8 cellular contexts compared by ENCODE assay signal in genomic region chr10:110530131-110530831, GRCh38. TPM values are rescaled to one million over a fixed set of nuclear protein-coding genes. Genes with fewer than 3 reads are reported as not detected.
A peak's percentile ranks its signal among the peaks of the same experiment; 100 is the strongest.
DNase-seq lines count a peak whose midpoint lies in the region; ATAC-seq and TF ChIP-seq lines count a peak whose summit lies in the region.

No MANE protein-coding gene starts in this region.

- peaks cover 16% of the 10 kb centered on the region for H3F3A ChIP-seq in smooth muscle cell (ENCODE audit: low read depth)

- H3K27me3 ChIP-seq in right atrium auricular region (no peaks in the 10 kb centered on the region), smooth muscle cell (ENCODE audit: low read depth) (no peaks in the 10 kb centered on the region)

- H3K36me3 Mint-ChIP-seq in activated naive CD8-positive, alpha-beta T cell treated with anti-CD3 and anti-CD28 coated beads for 36 hours = no peaks in the 10 kb centered on the region

- H3K9me3 ChIP-seq in right atrium auricular region (no peaks in the 10 kb centered on the region), smooth muscle cell (replicated peaks; ENCODE audit: low read depth) (no peaks in the 10 kb centered on the region)

- TF ChIP-seq CTCF in right atrium auricular region (IDR thresholded peaks at IDR 0.05) (no peak), smooth muscle cell (IDR thresholded peaks at IDR 0.05; ENCODE audit: borderline replicate concordance, insufficient read depth, poor library complexity, severe bottlenecking) (no peak)

- peaks cover 7% of the 10 kb centered on the region for H3K27me3 Mint-ChIP-seq in activated naive CD8-positive, alpha-beta T cell treated with anti-CD3 and anti-CD28 coated beads for 36 hours

- H3K4me1 ChIP-seq in right atrium auricular region (peaks cover 0 to 13% of the 10 kb centered on the region in 2 donors), smooth muscle cell (ENCODE audit: low read depth) (peaks cover 12% of the 10 kb centered on the region)

- H3K36me3 ChIP-seq in right atrium auricular region (no peaks in the 10 kb centered on the region), smooth muscle cell (ENCODE audit: low read depth) (no peaks in the 10 kb centered on the region)

- WGBS in smooth muscle cell (ENCODE audit: low lambda C conversion rate) = 5% methylated on average over 34 of the region's 35 CpGs

- DNase-seq in 8988T (peak; percentile 49), right atrium auricular region (ENCODE audit: low spot score) (no peak), smooth muscle cell (lab: John Stamatoyannopoulos, UW; ENCODE audit: unreplicated experiment) (no peak), pons (ENCODE audit: low spot score) (no peak)
- peak; percentile 38 for DNase-seq in activated naive CD8-positive, alpha-beta T cell treated with anti-CD3 and anti-CD28 coated beads for 36 hours

- peak overlapping the region; percentile 91 for H3K27ac Mint-ChIP-seq in activated naive CD8-positive, alpha-beta T cell treated with anti-CD3 and anti-CD28 coated beads for 36 hours

- peak overlapping the region; percentile 85 for H3K4me2 ChIP-seq in smooth muscle cell

- no peaks in the 10 kb centered on the region for H3K79me2 ChIP-seq in smooth muscle cell (ENCODE audit: low read depth)

- peaks cover 58% of the 10 kb centered on the region for H3K4me1 Mint-ChIP-seq in activated naive CD8-positive, alpha-beta T cell treated with anti-CD3 and anti-CD28 coated beads for 36 hours

- no peaks in the 10 kb centered on the region for H4K20me1 ChIP-seq in smooth muscle cell (ENCODE audit: low read depth)

- peak; percentile 5 for ATAC-seq in GM21381 (IDR thresholded peaks at IDR 0.05; ENCODE audit: unreplicated experiment)
- no peak for ATAC-seq in GM18505 (IDR thresholded peaks at IDR 0.05; ENCODE audit: unreplicated experiment)
- no peak for ATAC-seq in GM21717 (IDR thresholded peaks at IDR 0.05; ENCODE audit: unreplicated experiment)

- H3K27ac ChIP-seq in right atrium auricular region (no peak overlapping the region), smooth muscle cell (ENCODE audit: low read depth) (no peak overlapping the region)

- H3K4me3 ChIP-seq in right atrium auricular region (peak overlapping the region; percentile 8 to 31), smooth muscle cell (peak overlapping the region; percentile 42)

- no peaks in the 10 kb centered on the region for H3K9me3 Mint-ChIP-seq in activated naive CD8-positive, alpha-beta T cell treated with anti-CD3 and anti-CD28 coated beads for 36 hours

- H3K9ac ChIP-seq in smooth muscle cell (ENCODE audit: low read depth) = no peak overlapping the region

- no peak overlapping the region for H3K4me3 Mint-ChIP-seq in activated naive CD8-positive, alpha-beta T cell treated with anti-CD3 and anti-CD28 coated beads for 36 hours

- H2AFZ ChIP-seq in smooth muscle cell (ENCODE audit: low read depth) = peak overlapping the region; percentile 17

- no peak for TF ChIP-seq POLR2A in GM18505 (IDR thresholded peaks at IDR 0.05; ENCODE audit: borderline replicate concordance, extremely low read depth, insufficient read depth, insufficient read length)

RNA-seq across cellular contexts. Expression of gene DUSP5, which starts 32.6 kb away (rescaled TPM):
- total RNA-seq in activated naive CD8-positive, alpha-beta T cell treated with anti-CD3 and anti-CD28 coated beads for 36 hours = 10 to 100 TPM; 30.1 to 31.4 TPM
- total RNA-seq in right atrium auricular region (10 to 100 TPM; 17.8 to 28.4 TPM), smooth muscle cell (22.7 and 23.6 TPM in 2 replicates)
- 13.6 and 22.6 TPM in 2 replicates for polyA plus RNA-seq in smooth muscle cell

RNA-seq across cellular contexts. Expression of gene SMC3, which starts 37.2 kb away (rescaled TPM):
- total RNA-seq in activated naive CD8-positive, alpha-beta T cell treated with anti-CD3 and anti-CD28 coated beads for 36 hours = 10 to 100 TPM; 75.6 to 76.5 TPM
- 10 to 100 TPM; 18.1 to 18.3 TPM for total RNA-seq in right atrium auricular region
- total RNA-seq in smooth muscle cell = 24.4 and 26.0 TPM in 2 replicates
- polyA plus RNA-seq in smooth muscle cell = 31.0 and 32.6 TPM in 2 replicates

Comparison
In these comparisons a context has a peak if more than half of its experiments do, and no peak if none do; other contexts are left out.
1. DNase-seq: peak in 8988T (single experiment) and activated naive CD8-positive, alpha-beta T cell treated with anti-CD3 and anti-CD28 coated beads for 36 hours (single experiment); none in right atrium auricular region (single experiment), smooth muscle cell (single experiment) and pons (single experiment).